Comparison of ENCODE assay signal across 2 cellular contexts in genomic region chr20:11124849-11125505, GRCh38.
TF ChIP-seq lines count a peak whose summit lies in the region.

No MANE protein-coding gene starts in this region.

TF ChIP-seq in GM23338, 12 proteins besides CTCF, POLR2A, EP300 and RAD21:
- TF ChIP-seq REST (IDR thresholded peaks at IDR 0.05; ENCODE audit: unreplicated experiment) (no peak), POLR2AphosphoS5 (IDR thresholded peaks at IDR 0.05; ENCODE audit: low read depth) (no peak), ETS1 (IDR thresholded peaks at IDR 0.05) (no peak), STAT1 (IDR thresholded peaks at IDR 0.05; ENCODE audit: unreplicated experiment) (no peak), CREB1 (CRISPR knock-in tag; IDR thresholded peaks at IDR 0.05; ENCODE audit: low read depth) (no peak), ZNF462 (CRISPR knock-in tag; IDR thresholded peaks at IDR 0.05) (no peak), NANOG (IDR thresholded peaks at IDR 0.05; ENCODE audit: borderline replicate concordance) (no peak), ZNF331 (CRISPR knock-in tag; IDR thresholded peaks at IDR 0.05; ENCODE audit: low read depth) (no peak), JUNB (IDR thresholded peaks at IDR 0.05; ENCODE audit: unreplicated experiment) (no peak)

TF ChIP-seq in endothelial cell of umbilical vein, 7 proteins besides CTCF, POLR2A, EP300 and RAD21 (continued from another document):
- TF ChIP-seq MAX (IDR thresholded peaks at IDR 0.05; ENCODE audit: insufficient read depth, insufficient read length), result no peak
- no peak for TF ChIP-seq FOS (IDR thresholded peaks at IDR 0.05; ENCODE audit: borderline replicate concordance, insufficient read depth, low read length)
- no peak for TF ChIP-seq EZH2 (IDR thresholded peaks at IDR 0.05; ENCODE audit: borderline replicate concordance, low read depth, low read length, severe bottlenecking)
